In the genomic region with DNA sequence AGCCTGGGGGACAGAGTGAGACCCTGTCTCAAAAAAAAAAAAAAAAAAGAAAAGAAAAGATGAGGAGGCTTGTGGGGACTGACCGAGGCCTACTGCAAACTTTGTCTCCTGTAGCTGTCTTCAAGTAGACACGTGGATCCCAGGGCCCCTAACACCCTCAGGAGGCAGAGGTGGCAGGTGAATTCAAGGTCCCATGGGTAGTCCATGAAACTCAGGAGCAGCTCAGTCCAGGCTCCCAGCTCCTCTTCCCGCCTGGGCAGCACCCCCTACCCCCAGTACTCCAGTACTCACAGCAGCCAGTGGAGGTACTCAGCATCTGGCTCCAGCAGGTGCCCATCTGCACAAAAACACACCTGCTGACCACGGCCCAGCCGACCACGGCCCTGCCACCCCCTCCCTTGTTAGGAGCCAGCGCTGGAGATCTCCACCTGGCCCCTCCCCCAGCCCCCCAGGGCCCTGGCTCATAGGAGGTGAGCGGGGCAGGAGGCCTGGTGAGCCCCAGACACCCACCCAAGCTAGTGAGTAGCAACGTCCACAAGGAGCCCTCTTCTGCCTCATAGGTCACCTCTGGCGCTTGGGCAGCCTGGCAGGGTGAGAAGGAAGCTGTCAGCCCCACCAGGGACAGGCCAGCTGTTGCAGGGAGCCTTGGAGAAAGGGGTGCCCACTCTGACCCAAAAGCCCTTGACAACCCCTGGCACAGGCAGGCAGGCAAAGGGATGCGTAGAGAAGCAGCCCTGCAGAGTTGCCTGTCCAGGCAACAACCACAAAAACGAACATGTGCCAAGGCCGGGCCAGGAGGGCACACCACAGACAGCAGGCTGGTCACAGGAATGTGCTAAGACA, we compare ENCODE assay signal across 20 cellular contexts.
"Had no signal": no experiment of that assay in that cellular context is flagged by ENCODE, and none has a peak within 500 bp of the region (broad histone marks: within the 10 kb centered on the region; RNA-seq: fewer than 3 reads in every experiment).

No MANE protein-coding gene starts in this region.

- DNase-seq: activated CD4-positive, alpha-beta T cell treated with anti-CD3 and anti-CD28 coated beads, Interleukin-2, amount 50 U/mL, for 4 hours; activated CD4-positive, CD25-positive, alpha-beta regulatory T cell; activated CD8-positive, alpha-beta memory T cell treated with anti-CD3 and anti-CD28 coated beads, Interleukin-2, amount 10 ng/mL, durations not matched to agents 7 days and 5 days; activated gamma-delta T cell; activated naive CD8-positive, alpha-beta T cell treated with anti-CD3 and anti-CD28 coated beads, Interleukin-2, amount 50 U/mL, for 24 hours; activated T-cell treated with anti-CD3 and anti-CD28 coated beads, Interleukin-2, amount 50 U/mL, for 48 hours; dorsolateral prefrontal cortex; kidney glomerular epithelial cell; lower lobe of right lung; stimulated activated CD4-positive, alpha-beta T cell treated with anti-CD3 and anti-CD28 coated beads, Interleukin-1b, Interleukin-23, amount 100 ng/mL, for 48 hours; tibial artery had no signal

- FAIRE-seq: TTC549 had no signal

- ATAC-seq: activated CD8-positive, alpha-beta memory T cell treated with anti-CD3 and anti-CD28 coated beads, Interleukin-2, amount 10 ng/mL, durations not matched to agents 7 days and 5 days; activated naive CD8-positive, alpha-beta T cell treated with anti-CD3 and anti-CD28 coated beads, Interleukin-2, amount 50 U/mL, for 24 hours; lower lobe of right lung; stimulated activated memory B cell treated with anti-CD40 and anti-IgM and Interleukin-4, amounts not matched to agents 10 μg/mL and 1 μg/mL and 100 μg/mL, for 72 hours had no signal

- H2AFZ ChIP-seq: hepatocyte had no signal

- H3K27ac ChIP-seq: ascending aorta, dorsolateral prefrontal cortex, hepatocyte, lower lobe of right lung, neutrophil, right atrium auricular region, tibial artery, vagina had no signal

- H3K4me3 ChIP-seq: ascending aorta, dorsolateral prefrontal cortex, hepatocyte, lower lobe of right lung, right atrium auricular region, tibial artery, vagina had no signal

- H3K27ac Mint-ChIP-seq: activated CD8-positive, alpha-beta memory T cell treated with anti-CD3 and anti-CD28 coated beads, Interleukin-2, amount 10 ng/mL, durations not matched to agents 7 days and 5 days; activated naive CD8-positive, alpha-beta T cell treated with anti-CD3 and anti-CD28 coated beads, Interleukin-2, amount 50 U/mL, for 24 hours; mesothelial cell of epicardium; stimulated activated memory B cell treated with anti-CD40 and anti-IgM and Interleukin-4, amounts not matched to agents 10 μg/mL and 1 μg/mL and 100 μg/mL, for 72 hours; T-helper 1 cell treated with Interleukin-12 subunit alpha and Interleukin-12 subunit beta and Interleukin-4 antibody, amounts not matched to agents 30 μg/mL and 1 μg/mL, for 36 hours had no signal

- H3K27me3 ChIP-seq: ascending aorta, dorsolateral prefrontal cortex, hepatocyte, neutrophil, right atrium auricular region, tibial artery, vagina had no signal

- H3K27me3 Mint-ChIP-seq: activated CD8-positive, alpha-beta memory T cell treated with anti-CD3 and anti-CD28 coated beads, Interleukin-2, amount 10 ng/mL, durations not matched to agents 7 days and 5 days; activated naive CD8-positive, alpha-beta T cell treated with anti-CD3 and anti-CD28 coated beads, Interleukin-2, amount 50 U/mL, for 24 hours; stimulated activated memory B cell treated with anti-CD40 and anti-IgM and Interleukin-4, amounts not matched to agents 10 μg/mL and 1 μg/mL and 100 μg/mL, for 72 hours had no signal

- H3K4me3 Mint-ChIP-seq: activated CD8-positive, alpha-beta memory T cell treated with anti-CD3 and anti-CD28 coated beads, Interleukin-2, amount 10 ng/mL, durations not matched to agents 7 days and 5 days; activated naive CD8-positive, alpha-beta T cell treated with anti-CD3 and anti-CD28 coated beads, Interleukin-2, amount 50 U/mL, for 24 hours; mesothelial cell of epicardium; stimulated activated memory B cell treated with anti-CD40 and anti-IgM and Interleukin-4, amounts not matched to agents 10 μg/mL and 1 μg/mL and 100 μg/mL, for 72 hours; T-helper 1 cell treated with Interleukin-12 subunit alpha and Interleukin-12 subunit beta and Interleukin-4 antibody, amounts not matched to agents 30 μg/mL and 1 μg/mL, for 36 hours had no signal

- H3K9me3 ChIP-seq: ascending aorta, lower lobe of right lung, neutrophil, right atrium auricular region, tibial artery, vagina had no signal

- H3K9me3 Mint-ChIP-seq: activated naive CD8-positive, alpha-beta T cell treated with anti-CD3 and anti-CD28 coated beads, Interleukin-2, amount 50 U/mL, for 24 hours; mesothelial cell of epicardium; stimulated activated memory B cell treated with anti-CD40 and anti-IgM and Interleukin-4, amounts not matched to agents 10 μg/mL and 1 μg/mL and 100 μg/mL, for 72 hours; T-helper 1 cell treated with Interleukin-12 subunit alpha and Interleukin-12 subunit beta and Interleukin-4 antibody, amounts not matched to agents 30 μg/mL and 1 μg/mL, for 36 hours had no signal

- H3K4me2 ChIP-seq: hepatocyte had no signal
